In genomic region chr14:47715330-47715729, GRCh38 we compare ENCODE assay signal across 26 cellular contexts. TPM values are rescaled to one million over a fixed set of nuclear protein-coding genes. Genes with fewer than 3 reads are reported as not detected.
DNase-seq lines count a peak whose midpoint lies in the region; ATAC-seq, FAIRE-seq and TF ChIP-seq lines count a peak whose summit lies in the region.
"Had no signal": no experiment of that assay in that cellular context is flagged by ENCODE, and none has a peak within 500 bp of the region (broad histone marks: within the 10 kb centered on the region; RNA-seq: fewer than 3 reads in every experiment).

No MANE protein-coding gene starts in this region.

- ATAC-seq in gastroesophageal sphincter: no peak
- ATAC-seq: A549; activated naive CD4-positive, alpha-beta T cell treated with anti-CD3 and anti-CD28 coated beads, Interleukin-2, amount 50 U/mL, for 72 hours; GM23338 had no signal

- no peaks in the 10 kb centered on the region for H3K4me1 ChIP-seq in gastroesophageal sphincter
- H3K4me1 ChIP-seq: A549, ascending aorta, BE2C had no signal

- H3K9me3 ChIP-seq in MG63 (no peaks in the 10 kb centered on the region), gastroesophageal sphincter (no peaks in the 10 kb centered on the region)
- H3K9me3 ChIP-seq: A549, ascending aorta, BE2C had no signal

- 85 to 100% methylated on average over 3 of the region's 3 CpGs for WGBS in gastroesophageal sphincter (ENCODE audit: low coverage in 1 of 2), 2 donors

- H3K36me3 ChIP-seq in MG63 (no peaks in the 10 kb centered on the region), gastroesophageal sphincter (no peaks in the 10 kb centered on the region)
- H3K36me3 ChIP-seq: ascending aorta, BE2C had no signal

- no peak for TF ChIP-seq EP300 in gastroesophageal sphincter (IDR thresholded peaks at IDR 0.05)

- DNase-seq in D721Med (ENCODE audit: insufficient read length, low spot score): no peak
- DNase-seq in MG63: peak; percentile 0
- peak; percentile 86 for DNase-seq in SK-MEL-5 (ENCODE audit: low read depth, low spot score)
- DNase-seq in hepatic stellate cell (ENCODE audit: low spot score): peak; percentile 14
- no peak for DNase-seq in ureter (ENCODE audit: low spot score)
- DNase-seq in SK-N-DZ (ENCODE audit: low spot score): no peak
- DNase-seq in NCI-H2029 treated with DMSO at 0.1 percent for 48 hours (lab: John Stamatoyannopoulos, UW): no peak
- DNase-seq: BE2C; DMS79; effector CD8-positive, alpha-beta T cell; kidney glomerular epithelial cell; NCI-H187; NCI-H2227 treated with DMSO at 0.1 percent for 48 hours; NCI-H774; SIG-M5; stimulated activated CD4-positive, alpha-beta T cell treated with anti-CD3 and anti-CD28 coated beads, Interleukin-4, amount 100 ng/mL, for 1 hour; stimulated activated naive CD4-positive, alpha-beta T cell treated with Interleukin-2 at 50 U/mL for 16 hours; T-helper 1 cell had no signal

- no peak overlapping the region for H3K4me3 ChIP-seq in MG63
- H3K4me3 ChIP-seq in gastroesophageal sphincter: no peak overlapping the region
- H3K4me3 ChIP-seq: A549, ascending aorta, GM23338 had no signal

- no peak for TF ChIP-seq POLR2A in gastroesophageal sphincter (IDR thresholded peaks at IDR 0.05)

- H3K27ac ChIP-seq in gastroesophageal sphincter: no peak overlapping the region
- H3K27ac ChIP-seq: A549, ascending aorta had no signal

- TF ChIP-seq CTCF in D721Med (IDR thresholded peaks at IDR 0.05; ENCODE audit: insufficient read depth, missing control alignments): no peak
- no peak for TF ChIP-seq CTCF in gastroesophageal sphincter (IDR thresholded peaks at IDR 0.05)

- H3K27me3 ChIP-seq in MG63: no peaks in the 10 kb centered on the region
- H3K27me3 ChIP-seq in gastroesophageal sphincter: no peaks in the 10 kb centered on the region
- H3K27me3 ChIP-seq: ascending aorta had no signal

- in situ Hi-C loops in SK-MEL-5 (cut with HindIII; ENCODE audit: low pct_unique_long_range_greater_than_20kb, low sequenced_read_pairs): no loop called here

- FAIRE-seq in D721Med (lab: Jason Lieb, UNC): peak; percentile 51
- FAIRE-seq: A549, GM19239, TTC549 had no signal

RNA-seq across cellular contexts. Expression of gene MDGA2, which starts 39.9 kb away (rescaled TPM):
- not detected in 2 replicates for total RNA-seq in MG63 (2014; rRNA removed; shearing (Covaris generic); ENCODE audit: low replicate concordance)
- total RNA-seq in SK-MEL-5 (2014; rRNA removed; shearing (Covaris generic)): 8.2 and 10.5 TPM in 2 replicates
- polyA plus RNA-seq in SK-MEL-5 (2015; cell fraction: cytosol; rRNA removed): 6.0 and 15.6 TPM in 2 replicates
- 4.1 and 6.9 TPM in 2 replicates for polyA plus RNA-seq in SK-MEL-5 (2015; cell fraction: nucleus; rRNA removed)
- total RNA-seq in gastroesophageal sphincter (under 1 TPM in 1 of 4 donors, not detected in 3; 0.40 TPM), ureter (not detected)
- 0.58 and 1.5 TPM in 2 replicates for polyA plus RNA-seq in SK-N-DZ (2014; cell fraction: cytosol; rRNA removed)
- 0.13 and 2.0 TPM in 2 replicates for polyA plus RNA-seq in SK-N-DZ (2014; cell fraction: nucleus; rRNA removed)
- total RNA-seq: activated naive CD4-positive, alpha-beta T cell treated with anti-CD3 and anti-CD28 coated beads, Interleukin-2, amount 50 U/mL, for 72 hours; ascending aorta had no signal
- polyA plus RNA-seq: esophagus had no signal

Comparison
In these comparisons a context has a peak if more than half of its experiments do, and no peak if none do; other contexts are left out.
1. DNase-seq: peak in MG63 (single experiment), SK-MEL-5 (single experiment) and hepatic stellate cell (single experiment); none in D721Med (single experiment), ureter (single experiment), SK-N-DZ (single experiment) and NCI-H2029 treated with DMSO at 0.1 percent for 48 hours (single experiment).